ENCODE assay signal across 15 cellular contexts in the genomic region with DNA sequence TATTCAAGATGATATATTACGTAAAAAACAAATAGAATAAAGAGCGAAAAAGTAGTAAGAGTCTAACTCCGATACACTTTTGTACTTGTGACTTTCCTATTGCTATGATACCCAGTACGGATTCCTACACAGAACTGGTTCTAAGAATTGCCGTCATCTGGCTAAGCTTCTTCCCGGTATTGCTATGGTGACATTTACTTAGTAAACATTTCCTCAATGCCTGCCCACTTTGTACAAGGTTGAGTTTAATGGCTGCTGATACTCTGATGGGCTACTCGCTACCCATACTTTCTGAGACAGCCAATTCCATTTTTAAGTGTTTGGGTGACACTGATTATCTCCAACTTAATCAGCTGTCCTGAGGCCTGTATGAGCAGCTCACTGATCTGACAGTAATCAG. TPM values are rescaled to one million over a fixed set of nuclear protein-coding genes. Genes with fewer than 3 reads are reported as not detected.
DNase-seq lines count a peak whose midpoint lies in the region; ATAC-seq and TF ChIP-seq lines count a peak whose summit lies in the region.
"Had no signal": no experiment of that assay in that cellular context is flagged by ENCODE, and none has a peak within 500 bp of the region (broad histone marks: within the 10 kb centered on the region; RNA-seq: fewer than 3 reads in every experiment).

No MANE protein-coding gene starts in this region.

- peaks cover 53% of the 10 kb centered on the region for H3K4me1 Mint-ChIP-seq in activated T-cell treated with anti-CD3 and anti-CD28 coated beads, Interleukin-2, amount 50 U/mL, for 72 hours (ENCODE audit: low read depth)
- peaks cover 72% of the 10 kb centered on the region for H3K4me1 Mint-ChIP-seq in T-helper 2 cell treated with Interferon-gamma antibody and Interleukin-4, amounts not matched to agents 5 μg/mL and 100 μg/mL, for 36 hours (ENCODE audit: low read depth)
- peaks cover 80% of the 10 kb centered on the region for H3K4me1 Mint-ChIP-seq in stimulated activated effector memory CD8-positive, alpha-beta T cell treated with anti-CD3 and anti-CD28 coated beads, Interleukin-12 subunit alpha, Interleukin-12 subunit beta, amount 100 ng/mL, for 72 hours

- peak; percentile 29 to 61 for ATAC-seq in activated T-cell treated with anti-CD3 and anti-CD28 coated beads, Interleukin-2, amount 50 U/mL, for 72 hours (replicated peaks in 1 of 2)
- ATAC-seq in stimulated activated effector memory CD8-positive, alpha-beta T cell treated with anti-CD3 and anti-CD28 coated beads, Interleukin-12 subunit alpha, Interleukin-12 subunit beta, amount 100 ng/mL, for 72 hours, result peak; percentile 83
- ATAC-seq in right lobe of liver, result no peak
- ATAC-seq: stimulated activated naive B cell treated with anti-CD40 and anti-IgM and Interleukin-4, amounts not matched to agents 10 μg/mL and 1 μg/mL and 100 μg/mL, for 72 hours had no signal

- H3K27ac Mint-ChIP-seq in activated T-cell treated with anti-CD3 and anti-CD28 coated beads, Interleukin-2, amount 50 U/mL, for 72 hours, result peak overlapping the region; percentile 24
- peak overlapping the region; percentile 89 for H3K27ac Mint-ChIP-seq in T-helper 2 cell treated with Interferon-gamma antibody and Interleukin-4, amounts not matched to agents 5 μg/mL and 100 μg/mL, for 36 hours
- H3K27ac Mint-ChIP-seq in stimulated activated effector memory CD8-positive, alpha-beta T cell treated with anti-CD3 and anti-CD28 coated beads, Interleukin-12 subunit alpha, Interleukin-12 subunit beta, amount 100 ng/mL, for 72 hours, result peak overlapping the region; percentile 98
- H3K27ac Mint-ChIP-seq: stimulated activated naive B cell treated with anti-CD40 and anti-IgM and Interleukin-4, amounts not matched to agents 10 μg/mL and 1 μg/mL and 100 μg/mL, for 72 hours had no signal

- no peaks in the 10 kb centered on the region for H3K27me3 Mint-ChIP-seq in activated T-cell treated with anti-CD3 and anti-CD28 coated beads, Interleukin-2, amount 50 U/mL, for 72 hours (ENCODE audit: low read depth)
- no peaks in the 10 kb centered on the region for H3K27me3 Mint-ChIP-seq in T-helper 2 cell treated with Interferon-gamma antibody and Interleukin-4, amounts not matched to agents 5 μg/mL and 100 μg/mL, for 36 hours (ENCODE audit: low read depth)
- H3K27me3 Mint-ChIP-seq: stimulated activated naive B cell treated with anti-CD40 and anti-IgM and Interleukin-4, amounts not matched to agents 10 μg/mL and 1 μg/mL and 100 μg/mL, for 72 hours had no signal

- no peaks in the 10 kb centered on the region for H3K9me3 ChIP-seq in tibial nerve
- no peaks in the 10 kb centered on the region for H3K9me3 ChIP-seq in right lobe of liver
- H3K9me3 ChIP-seq: esophagus muscularis mucosa had no signal

- TF ChIP-seq CTCF in tibial nerve (IDR thresholded peaks at IDR 0.05) (no peak), right lobe of liver (IDR thresholded peaks at IDR 0.05) (no peak)

- no peaks in the 10 kb centered on the region for H3K9me3 Mint-ChIP-seq in activated T-cell treated with anti-CD3 and anti-CD28 coated beads, Interleukin-2, amount 50 U/mL, for 72 hours
- no peaks in the 10 kb centered on the region for H3K9me3 Mint-ChIP-seq in T-helper 2 cell treated with Interferon-gamma antibody and Interleukin-4, amounts not matched to agents 5 μg/mL and 100 μg/mL, for 36 hours
- no peaks in the 10 kb centered on the region for H3K9me3 Mint-ChIP-seq in stimulated activated effector memory CD8-positive, alpha-beta T cell treated with anti-CD3 and anti-CD28 coated beads, Interleukin-12 subunit alpha, Interleukin-12 subunit beta, amount 100 ng/mL, for 72 hours
- H3K9me3 Mint-ChIP-seq: stimulated activated naive B cell treated with anti-CD40 and anti-IgM and Interleukin-4, amounts not matched to agents 10 μg/mL and 1 μg/mL and 100 μg/mL, for 72 hours had no signal

- no peak for TF ChIP-seq EP300 in tibial nerve (IDR thresholded peaks at IDR 0.05)

- no peaks in the 10 kb centered on the region for H3K27me3 ChIP-seq in tibial nerve
- H3K27me3 ChIP-seq in right lobe of liver, result no peaks in the 10 kb centered on the region
- H3K27me3 ChIP-seq: esophagus muscularis mucosa had no signal

- H3K4me3 ChIP-seq in tibial nerve, result no peak overlapping the region
- no peak overlapping the region for H3K4me3 ChIP-seq in right lobe of liver
- H3K4me3 ChIP-seq: esophagus muscularis mucosa had no signal

- intact Hi-C loops in right lobe of liver (cut with DNase I), result no loop called here

- DNase-seq in activated T-cell treated with anti-CD3 and anti-CD28 coated beads, Interleukin-2, amount 50 U/mL, for 72 hours, result no peak
- DNase-seq in activated T-cell treated with anti-CD3 and anti-CD28 coated beads, Interleukin-2, amount 50 U/mL, for 1 hour, result no peak
- DNase-seq in T-helper 2 cell treated with Interferon-gamma antibody and Interleukin-4, amounts not matched to agents 5 μg/mL and 100 μg/mL, for 36 hours (ENCODE audit: low spot score), result no peak
- DNase-seq in erythroblast (lab: John Stamatoyannopoulos, UW) (peak; percentile 51 to 60), tibial nerve (ENCODE audit: low spot score in 2 of 2) (no peak), right lobe of liver (no peak), NCI-H345 treated with DMSO at 0.1 percent for 48 hours (lab: John Stamatoyannopoulos, UW; ENCODE audit: unreplicated experiment) (no peak)
- no peak for DNase-seq in stimulated activated effector memory CD8-positive, alpha-beta T cell treated with anti-CD3 and anti-CD28 coated beads, Interleukin-12 subunit alpha, Interleukin-12 subunit beta, amount 100 ng/mL, for 72 hours (ENCODE audit: low spot score in 2 of 2)
- DNase-seq: activated CD4-positive, CD25-positive, alpha-beta regulatory T cell treated with anti-CD3 and anti-CD28 coated beads, Interleukin-2, amount 50 U/mL, for 72 hours; activated effector memory CD4-positive, alpha-beta T cell treated with Interleukin-2 at 50 U/mL for 16 hours; COR-L47; dermis blood vessel endothelial cell; NCI-H82; stimulated activated naive B cell treated with anti-CD40 and anti-IgM and Interleukin-4, amounts not matched to agents 10 μg/mL and 1 μg/mL and 100 μg/mL, for 72 hours had no signal

- H3K36me3 ChIP-seq in tibial nerve, result no peaks in the 10 kb centered on the region
- H3K36me3 ChIP-seq in right lobe of liver, result no peaks in the 10 kb centered on the region
- H3K36me3 ChIP-seq: esophagus muscularis mucosa had no signal

- TF ChIP-seq POLR2A in erythroblast (IDR thresholded peaks at IDR 0.05; ENCODE audit: low read length) (no peak), tibial nerve (IDR thresholded peaks at IDR 0.05) (no peak), right lobe of liver (IDR thresholded peaks at IDR 0.05) (no peak)

- WGBS in tibial nerve, 2 donors, result 91 to 92% methylated on average over 7 of the region's 7 CpGs
- 84% methylated on average over 6 of the region's 7 CpGs for WGBS in right lobe of liver (ENCODE audit: insufficient coverage, low coverage, low lambda C conversion rate, missing lambda C conversion rate)

- H3K4me1 ChIP-seq in tibial nerve (peaks cover 0 to 14% (median 0%) of the 10 kb centered on the region in 4 donors), right lobe of liver (no peaks in the 10 kb centered on the region)

- H3K27ac ChIP-seq in tibial nerve (no peak overlapping the region), right lobe of liver (no peak overlapping the region)
- H3K27ac ChIP-seq: esophagus muscularis mucosa had no signal

- H3K36me3 Mint-ChIP-seq in activated T-cell treated with anti-CD3 and anti-CD28 coated beads, Interleukin-2, amount 50 U/mL, for 72 hours (ENCODE audit: insufficient read depth in 2 of 2), result no peaks in the 10 kb centered on the region
- H3K36me3 Mint-ChIP-seq in T-helper 2 cell treated with Interferon-gamma antibody and Interleukin-4, amounts not matched to agents 5 μg/mL and 100 μg/mL, for 36 hours (ENCODE audit: low read depth), result peaks cover 15% of the 10 kb centered on the region
- H3K36me3 Mint-ChIP-seq in stimulated activated effector memory CD8-positive, alpha-beta T cell treated with anti-CD3 and anti-CD28 coated beads, Interleukin-12 subunit alpha, Interleukin-12 subunit beta, amount 100 ng/mL, for 72 hours, result peaks cover 24% of the 10 kb centered on the region

- H3K4me3 Mint-ChIP-seq in activated T-cell treated with anti-CD3 and anti-CD28 coated beads, Interleukin-2, amount 50 U/mL, for 72 hours, result peak overlapping the region in 1 of 2 donors; percentile 56
- H3K4me3 Mint-ChIP-seq in T-helper 2 cell treated with Interferon-gamma antibody and Interleukin-4, amounts not matched to agents 5 μg/mL and 100 μg/mL, for 36 hours, result peak overlapping the region; percentile 53
- H3K4me3 Mint-ChIP-seq in stimulated activated effector memory CD8-positive, alpha-beta T cell treated with anti-CD3 and anti-CD28 coated beads, Interleukin-12 subunit alpha, Interleukin-12 subunit beta, amount 100 ng/mL, for 72 hours, result peak overlapping the region; percentile 71
- H3K4me3 Mint-ChIP-seq: stimulated activated naive B cell treated with anti-CD40 and anti-IgM and Interleukin-4, amounts not matched to agents 10 μg/mL and 1 μg/mL and 100 μg/mL, for 72 hours had no signal

RNA-seq across cellular contexts. Expression of a gene that starts 55.6 kb away (rescaled TPM):
- total RNA-seq in activated T-cell treated with anti-CD3 and anti-CD28 coated beads, Interleukin-2, amount 50 U/mL, for 72 hours, result 10 to 100 TPM; 52.9 to 53.0 TPM
- total RNA-seq in tibial nerve, result 1 to 10 TPM; 1.6 to 7.3 (median 5.3) TPM
- total RNA-seq in right lobe of liver, result 1 to 10 TPM in 5 of 6 experiments, under 1 TPM in 1; 0.70 to 8.2 (median 2.4) TPM

Comparison
In these comparisons a context has a peak if more than half of its experiments do, and no peak if none do; other contexts are left out.
1. ATAC-seq: peak in activated T-cell treated with anti-CD3 and anti-CD28 coated beads, Interleukin-2, amount 50 U/mL, for 72 hours (2 of 2) and stimulated activated effector memory CD8-positive, alpha-beta T cell treated with anti-CD3 and anti-CD28 coated beads, Interleukin-12 subunit alpha, Interleukin-12 subunit beta, amount 100 ng/mL, for 72 hours (single experiment); none in right lobe of liver (0 of 4).
2. DNase-seq: peak in erythroblast (2 of 2); none in activated T-cell treated with anti-CD3 and anti-CD28 coated beads, Interleukin-2, amount 50 U/mL, for 72 hours (0 of 2), activated T-cell treated with anti-CD3 and anti-CD28 coated beads, Interleukin-2, amount 50 U/mL, for 1 hour (single experiment), T-helper 2 cell treated with Interferon-gamma antibody and Interleukin-4, amounts not matched to agents 5 μg/mL and 100 μg/mL, for 36 hours (single experiment), stimulated activated effector memory CD8-positive, alpha-beta T cell treated with anti-CD3 and anti-CD28 coated beads, Interleukin-12 subunit alpha, Interleukin-12 subunit beta, amount 100 ng/mL, for 72 hours (0 of 2), tibial nerve (0 of 2), right lobe of liver (0 of 3) and NCI-H345 treated with DMSO at 0.1 percent for 48 hours (single experiment).
3. H3K27ac Mint-ChIP-seq: peak in every context shown above with its lines; median percentile 98 in stimulated activated effector memory CD8-positive, alpha-beta T cell treated with anti-CD3 and anti-CD28 coated beads, Interleukin-12 subunit alpha, Interleukin-12 subunit beta, amount 100 ng/mL, for 72 hours; 89 in T-helper 2 cell treated with Interferon-gamma antibody and Interleukin-4, amounts not matched to agents 5 μg/mL and 100 μg/mL, for 36 hours; 24 in activated T-cell treated with anti-CD3 and anti-CD28 coated beads, Interleukin-2, amount 50 U/mL, for 72 hours.
4. RNA of a gene that starts 55.6 kb away (total RNA-seq): 52.9 to 53.0 TPM in activated T-cell treated with anti-CD3 and anti-CD28 coated beads, Interleukin-2, amount 50 U/mL, for 72 hours; 1.6 to 7.3 TPM in tibial nerve and 0.70 to 8.2 TPM in right lobe of liver; every median in the first group is over 4 times any median in the second.